ENCODE assay signal across 24 cellular contexts in genomic region chr17:51805220-51805619, GRCh38.
"Had no signal": no experiment of that assay in that cellular context is flagged by ENCODE, and none has a peak within 500 bp of the region (broad histone marks: within the 10 kb centered on the region; RNA-seq: fewer than 3 reads in every experiment).

No MANE protein-coding gene starts in this region.

- H3K27ac ChIP-seq: KMS-11 had no signal

- DNase-seq: activated B cell treated with CpG ODN at 0.5 μM for 24 hours; activated CD4-positive, alpha-beta memory T cell treated with anti-CD3 and anti-CD28 coated beads, Interleukin-2, amount 10 ng/mL, durations not matched to agents 7 days and 5 days; activated CD4-positive, alpha-beta T cell treated with anti-CD3 and anti-CD28 coated beads for 48 hours; activated CD4-positive, CD25-positive, alpha-beta regulatory T cell treated with anti-CD3 and anti-CD28 coated beads, Interleukin-2, amount 50 U/mL, for 72 hours; activated CD8-positive, alpha-beta memory T cell treated with anti-CD3 and anti-CD28 coated beads for 24 hours; activated CD8-positive, alpha-beta memory T cell treated with anti-CD3 and anti-CD28 coated beads, Interleukin-2, amount 10 ng/mL, durations not matched to agents 7 days and 5 days; activated CD8-positive, alpha-beta memory T cell treated with anti-CD3 and anti-CD28 coated beads, Interleukin-2, amount 50 U/mL, for 48 hours; activated effector memory CD4-positive, alpha-beta T cell treated with Interleukin-2 at 50 U/mL for 16 hours; activated naive CD4-positive, alpha-beta T cell treated with anti-CD3 and anti-CD28 coated beads, Interleukin-2, amount 10 ng/mL, durations not matched to agents 7 days and 5 days; activated naive CD8-positive, alpha-beta T cell treated with anti-CD3 and anti-CD28 coated beads, Interleukin-2, amount 50 U/mL, for 24 hours; activated T-cell treated with anti-CD3 and anti-CD28 coated beads, Interleukin-2, amount 50 U/mL, for 48 hours; anterior cingulate cortex; caudate nucleus; NCI-H1105 treated with DMSO at 0.1 percent for 48 hours; NCI-H1694 treated with DMSO at 0.1 percent for 48 hours; NCI-H524 treated with DMSO at 0.1 percent for 48 hours; OCI-M1; Right ventricle myocardium superior; SW 1271; T-helper 1 cell; T-helper 2 cell; T-helper 9 cell had no signal

- H3K4me2 ChIP-seq: KMS-11 had no signal

- ATAC-seq: activated CD8-positive, alpha-beta memory T cell treated with anti-CD3 and anti-CD28 coated beads, Interleukin-2, amount 10 ng/mL, durations not matched to agents 7 days and 5 days; activated naive CD8-positive, alpha-beta T cell treated with anti-CD3 and anti-CD28 coated beads, Interleukin-2, amount 50 U/mL, for 24 hours had no signal

- FAIRE-seq: bronchial epithelial cell had no signal
